16 cellular contexts compared by ENCODE assay signal in the genomic region with DNA sequence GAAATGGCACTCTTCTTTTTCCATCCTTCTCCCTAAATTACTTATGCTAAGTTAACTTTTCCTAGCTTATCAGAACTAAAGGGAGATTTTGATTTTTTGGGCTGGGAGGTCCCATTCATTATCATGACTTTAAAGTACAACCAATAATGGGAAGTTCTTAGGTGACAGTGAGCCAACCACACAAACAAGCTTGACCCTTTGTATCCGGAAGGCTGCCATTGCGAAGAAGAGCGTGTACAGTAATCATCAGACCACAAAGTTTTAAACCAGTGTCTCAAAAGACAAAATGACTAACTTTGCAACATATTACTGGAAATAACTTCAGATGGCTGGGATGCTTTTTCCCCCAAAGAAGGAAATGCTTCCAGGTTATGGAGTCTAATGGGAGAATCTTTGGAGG.
DNase-seq lines count a peak whose midpoint lies in the region; ATAC-seq, FAIRE-seq and TF ChIP-seq lines count a peak whose summit lies in the region.
"Had no signal": no experiment of that assay in that cellular context is flagged by ENCODE, and none has a peak within 500 bp of the region (broad histone marks: within the 10 kb centered on the region; RNA-seq: fewer than 3 reads in every experiment).

No MANE protein-coding gene starts in this region.

- H2AK9ac ChIP-seq in IMR-90 (replicated peaks; ENCODE audit: low read depth, low read length, poor library complexity): no peak overlapping the region

- H3K79me1 ChIP-seq in IMR-90 (ENCODE audit: low read depth in 1 of 2, low read length in 2 of 2): no peaks in the 10 kb centered on the region

- H4K8ac ChIP-seq in IMR-90 (ENCODE audit: low read depth in 2 of 2, low read length in 2 of 2): peak overlapping the region; percentile 1 to 39; a peak in 1 of 4 replicates

- H3K27me3 ChIP-seq in IMR-90 (ENCODE audit: control insufficient read depth, insufficient read depth, low read length): no peaks in the 10 kb centered on the region
- H3K27me3 ChIP-seq in RWPE2 (ENCODE audit: insufficient read depth, poor library complexity, severe bottlenecking): no peaks in the 10 kb centered on the region
- H3K27me3 ChIP-seq in endothelial cell of umbilical vein (ENCODE audit: control insufficient read depth in 2 of 2, insufficient read depth in 2 of 2, low read length in 2 of 2): no peaks in the 10 kb centered on the region
- H3K27me3 ChIP-seq in transverse colon: no peaks in the 10 kb centered on the region
- H3K27me3 ChIP-seq in thyroid gland: no peaks in the 10 kb centered on the region
- H3K27me3 ChIP-seq: SJSA1 had no signal

- H3K9me3 ChIP-seq in IMR-90 (ENCODE audit: control insufficient read depth, insufficient read depth, low read length): no peaks in the 10 kb centered on the region
- H3K9me3 ChIP-seq in RWPE2 (ENCODE audit: severe bottlenecking): no peaks in the 10 kb centered on the region
- no peaks in the 10 kb centered on the region for H3K9me3 ChIP-seq in endothelial cell of umbilical vein (replicated peaks; ENCODE audit: control insufficient read depth, insufficient read depth, low read length)
- no peaks in the 10 kb centered on the region for H3K9me3 ChIP-seq in transverse colon
- H3K9me3 ChIP-seq in thyroid gland: no peaks in the 10 kb centered on the region

- no peak for TF ChIP-seq EP300 in transverse colon (IDR thresholded peaks at IDR 0.05; ENCODE audit: low read depth)

- H3K56ac ChIP-seq in IMR-90 (ENCODE audit: extremely low read depth, insufficient read depth, low read length): no peak overlapping the region

- H3K14ac ChIP-seq in IMR-90 (replicated peaks; ENCODE audit: low read depth, low read length): no peak overlapping the region

- no peak overlapping the region for H3K4ac ChIP-seq in IMR-90 (ENCODE audit: low read depth, low read length)

- H3K9me1 ChIP-seq in IMR-90 (ENCODE audit: insufficient read depth, low read length) (no peaks in the 10 kb centered on the region), endothelial cell of umbilical vein (replicated peaks; ENCODE audit: control insufficient read depth, extremely low read depth, insufficient read depth, low read length) (no peaks in the 10 kb centered on the region)

- H3K9ac ChIP-seq in IMR-90 (ENCODE audit: low read depth, low read length): no peak overlapping the region
- peak overlapping the region; percentile 62 for H3K9ac ChIP-seq in endothelial cell of umbilical vein (replicated peaks; ENCODE audit: extremely low read depth, insufficient read depth, low read length)

- H3K4me2 ChIP-seq in IMR-90 (ENCODE audit: low read depth, low read length) (no peak overlapping the region), endothelial cell of umbilical vein (ENCODE audit: insufficient read depth, low read length) (peak overlapping the region; percentile 88)

- dilution Hi-C loops in IMR-90 (cut with HindIII; ENCODE audit: low sequenced_read_pairs, unreplicated experiment) (no loop called here), endothelial cell of umbilical vein (cut with MboI; ENCODE audit: extremely low pct_ligation_motif_present, low sequenced_read_pairs) (no loop called here)

- H2BK15ac ChIP-seq in IMR-90 (ENCODE audit: low read depth, low read length): peak overlapping the region; percentile 41; the same call in 1 of the 3 replicates

- no peak for TF ChIP-seq RAD21 in IMR-90 (IDR thresholded peaks at IDR 0.05; ENCODE audit: low read length)

- no peaks in the 10 kb centered on the region for H4K20me1 ChIP-seq in IMR-90 (ENCODE audit: insufficient read depth, low read length)
- H4K20me1 ChIP-seq in endothelial cell of umbilical vein (replicated peaks; ENCODE audit: control insufficient read depth, extremely low read depth, insufficient read depth, low read length): no peaks in the 10 kb centered on the region

- in situ Hi-C loops in IMR-90 (cut with MboI; ENCODE audit: low sequenced_read_pairs): no loop called here
- in situ Hi-C loops in transverse colon (cut with MboI; ENCODE audit: low pct_ligation_motif_present in 1 of 4, low pct_unique_long_range_greater_than_20kb in 1 of 4, low sequenced_read_pairs in 3 of 4): no loop called here

- CTCF ChIA-PET in IMR-90 (lab: Yijun Ruan, JAX) (interaction anchor here (1.2 to 1.4 kb wide), 2 partner anchors 23 to 24 kb away, joined by 3 read pairs; no protein-coding TSS in a partner anchor), endothelial cell of umbilical vein (lab: Charles Lee) (interaction anchor here (1.1 to 1.4 kb wide), 2 partner anchors 38 to 122 kb away, joined by 4 to 7 read pairs; no protein-coding TSS in a partner anchor)

- no peak overlapping the region for H2BK120ac ChIP-seq in IMR-90 (ENCODE audit: low read depth, low read length)

- no peak overlapping the region for H3K18ac ChIP-seq in IMR-90 (ENCODE audit: low read depth, low read length)

- no peak overlapping the region for H3K23ac ChIP-seq in IMR-90 (ENCODE audit: low read depth, low read length)

- no peak overlapping the region; the same call in 1 of the 2 replicates for H2BK20ac ChIP-seq in IMR-90 (ENCODE audit: low read depth, low read length)

- H3K4me3 ChIP-seq in IMR-90 (ENCODE audit: insufficient read depth, low read depth, low read length) (no peak overlapping the region), RWPE2 (ENCODE audit: severe bottlenecking) (no peak overlapping the region), endothelial cell of umbilical vein (replicated peaks in 1 of 3; ENCODE audit: insufficient read depth in 1 of 3, low read depth in 1 of 3, low read length in 3 of 3) (peak overlapping the region in 2 of 3 experiments; percentile 4 to 22), transverse colon (no peak overlapping the region), thyroid gland (replicated peaks in 1 of 3) (no peak overlapping the region)
- H3K4me3 ChIP-seq: K562, SJSA1 had no signal

- H3K4me1 ChIP-seq in IMR-90 (ENCODE audit: control insufficient read depth, insufficient read depth, low read length): no peaks in the 10 kb centered on the region
- peaks cover 13% of the 10 kb centered on the region for H3K4me1 ChIP-seq in RWPE2 (ENCODE audit: insufficient read depth, poor library complexity, severe bottlenecking)
- peaks cover 25% of the 10 kb centered on the region for H3K4me1 ChIP-seq in endothelial cell of umbilical vein (ENCODE audit: control insufficient read depth, extremely low read depth, insufficient read depth, low read length)
- H3K4me1 ChIP-seq in transverse colon: no peaks in the 10 kb centered on the region
- no peaks in the 10 kb centered on the region for H3K4me1 ChIP-seq in thyroid gland
- H3K4me1 ChIP-seq: SJSA1 had no signal

- BruUV-seq in IMR-90 (replicated peaks; lab: Mats Ljungman, UMichigan): no TSS peak
- BruUV-seq in endothelial cell of umbilical vein (replicated peaks; lab: Mats Ljungman, UMichigan): TSS peak; percentile 93

- intact Hi-C loops in IMR-90 (cut with micrococcal nuclease) (no loop called here), endothelial cell of umbilical vein (cut with micrococcal nuclease) (loop anchor here (5.0 kb wide), 1 partner anchor 296 kb away; the partner anchor contains the start of gene TGIF1), transverse colon (cut with DNase I; ENCODE audit: low total_unique reads) (no loop called here), thyroid gland (cut with DNase I) (no loop called here)

- H3K79me2 ChIP-seq in endothelial cell of umbilical vein (ENCODE audit: control insufficient read depth, insufficient read depth, low read length): no peaks in the 10 kb centered on the region

- peak overlapping the region; percentile 54 for H2BK5ac ChIP-seq in IMR-90 (ENCODE audit: low read depth, low read length, poor library complexity, severe bottlenecking)

- ATAC-seq in IMR-90 (ENCODE audit: low read depth): no peak
- ATAC-seq in RWPE2 (ENCODE audit: low read depth): no peak
- no peak for ATAC-seq in HG02870 (IDR thresholded peaks at IDR 0.05; ENCODE audit: unreplicated experiment)
- ATAC-seq: K562 had no signal

- no CpG with 5 or more reads among the region's 3 CpGs for WGBS in IMR-90 (ENCODE audit: extremely low coverage in 2 of 2, insufficient read length in 1 of 2), 2 experiments
- WGBS in transverse colon (ENCODE audit: low coverage in 1 of 2), 2 donors: 86 to 90% methylated on average over 3 of the region's 3 CpGs
- 72 to 97% methylated on average over 3 of the region's 3 CpGs for WGBS in thyroid gland, 2 donors

- H4K5ac ChIP-seq in IMR-90 (ENCODE audit: low read depth, low read length): no peak overlapping the region

- no peaks in the 10 kb centered on the region for H3K36me3 ChIP-seq in IMR-90 (ENCODE audit: control insufficient read depth, insufficient read depth, low read length)
- H3K36me3 ChIP-seq in RWPE2 (ENCODE audit: low read depth): no peaks in the 10 kb centered on the region
- no peaks in the 10 kb centered on the region for H3K36me3 ChIP-seq in endothelial cell of umbilical vein (ENCODE audit: control insufficient read depth in 2 of 2, extremely low read depth in 1 of 2, insufficient read depth in 2 of 2, low read length in 2 of 2)
- H3K36me3 ChIP-seq in transverse colon: no peaks in the 10 kb centered on the region
- no peaks in the 10 kb centered on the region for H3K36me3 ChIP-seq in thyroid gland
- H3K36me3 ChIP-seq: SJSA1 had no signal

- no peak for FAIRE-seq in endothelial cell of umbilical vein (lab: Jason Lieb, UNC)
- FAIRE-seq: HTR-8/SVneo, K562 had no signal

- no peak for TF ChIP-seq CTCF in IMR-90 (conservative IDR thresholded peaks at IDR 0.05; ENCODE audit: low read depth, low read length)
- TF ChIP-seq CTCF in RWPE2 (IDR thresholded peaks at IDR 0.05; ENCODE audit: poor library complexity, severe bottlenecking): no peak
- TF ChIP-seq CTCF in endothelial cell of umbilical vein (IDR thresholded peaks at IDR 0.05; ENCODE audit: extremely low read depth in 1 of 2, insufficient read depth in 1 of 2, low read depth in 1 of 2, low read length in 2 of 2): no peak
- no peak for TF ChIP-seq CTCF in transverse colon (IDR thresholded peaks at IDR 0.05)
- TF ChIP-seq CTCF in thyroid gland (IDR thresholded peaks at IDR 0.05): no peak

- 0 out of 2 replicates have a peak overlapping the region, but pooled peaks have one; percentile 23 for H3K27ac ChIP-seq in IMR-90 (ENCODE audit: insufficient read depth, low read length)
- H3K27ac ChIP-seq in RWPE2 (ENCODE audit: poor library complexity, severe bottlenecking): peak overlapping the region; percentile 31
- peak overlapping the region; percentile 87 for H3K27ac ChIP-seq in endothelial cell of umbilical vein (ENCODE audit: insufficient read depth, low read depth, low read length)
- no peak overlapping the region for H3K27ac ChIP-seq in transverse colon
- no peak overlapping the region for H3K27ac ChIP-seq in thyroid gland
- H3K27ac ChIP-seq: RWPE1, SJSA1 had no signal

- H4K91ac ChIP-seq in IMR-90 (ENCODE audit: insufficient read depth, low read depth, low read length): no peak overlapping the region; the same call in 1 of the 2 replicates

- POLR2A ChIA-PET in IMR-90 (lab: Charles Lee; ENCODE audit: unreplicated experiment): no interaction called here
- POLR2A ChIA-PET in endothelial cell of umbilical vein (lab: Charles Lee): interaction anchor here (1.6 kb wide), 1 partner anchor 23 kb away, joined by 5 read pairs; no protein-coding TSS in a partner anchor

- H2AFZ ChIP-seq in IMR-90 (replicated peaks; ENCODE audit: low read length, poor library complexity) (no peak overlapping the region), endothelial cell of umbilical vein (ENCODE audit: low read depth, low read length) (peak overlapping the region; percentile 22)

- TF ChIP-seq POLR2A in IMR-90 (IDR thresholded peaks at IDR 0.05; ENCODE audit: low read depth, low read length) (no peak), endothelial cell of umbilical vein (IDR thresholded peaks at IDR 0.05; ENCODE audit: low read depth, low read length) (no peak), transverse colon (IDR thresholded peaks at IDR 0.05) (no peak), thyroid gland (IDR thresholded peaks at IDR 0.05) (no peak)

- DNase-seq in IMR-90 (no peak), RWPE2 (ENCODE audit: low spot score) (no peak), endothelial cell of umbilical vein (ENCODE audit: low read depth, low spot score) (no peak), T-helper 9 cell (no peak), transverse colon (no peak), thyroid gland (no peak)
- DNase-seq: DMS153, NCI-H1105 treated with DMSO at 0.1 percent for 48 hours, NCI-H187 treated with DMSO at 0.1 percent for 48 hours, NCI-H2171, NCI-H510A treated with DMSO at 0.1 percent for 48 hours had no signal

- H2AK5ac ChIP-seq in IMR-90 (ENCODE audit: low read depth, low read length): no peak overlapping the region

Comparison
In these comparisons a context has a peak if more than half of its experiments do, and no peak if none do; other contexts are left out.
1. H3K27ac ChIP-seq: peak in IMR-90 (single experiment), RWPE2 (single experiment) and endothelial cell of umbilical vein (single experiment); none in transverse colon (0 of 4) and thyroid gland (0 of 3).
2. H3K4me3 ChIP-seq: peak in endothelial cell of umbilical vein (2 of 3); none in IMR-90 (single experiment), RWPE2 (single experiment), transverse colon (0 of 4) and thyroid gland (0 of 3).